In the genomic region with DNA sequence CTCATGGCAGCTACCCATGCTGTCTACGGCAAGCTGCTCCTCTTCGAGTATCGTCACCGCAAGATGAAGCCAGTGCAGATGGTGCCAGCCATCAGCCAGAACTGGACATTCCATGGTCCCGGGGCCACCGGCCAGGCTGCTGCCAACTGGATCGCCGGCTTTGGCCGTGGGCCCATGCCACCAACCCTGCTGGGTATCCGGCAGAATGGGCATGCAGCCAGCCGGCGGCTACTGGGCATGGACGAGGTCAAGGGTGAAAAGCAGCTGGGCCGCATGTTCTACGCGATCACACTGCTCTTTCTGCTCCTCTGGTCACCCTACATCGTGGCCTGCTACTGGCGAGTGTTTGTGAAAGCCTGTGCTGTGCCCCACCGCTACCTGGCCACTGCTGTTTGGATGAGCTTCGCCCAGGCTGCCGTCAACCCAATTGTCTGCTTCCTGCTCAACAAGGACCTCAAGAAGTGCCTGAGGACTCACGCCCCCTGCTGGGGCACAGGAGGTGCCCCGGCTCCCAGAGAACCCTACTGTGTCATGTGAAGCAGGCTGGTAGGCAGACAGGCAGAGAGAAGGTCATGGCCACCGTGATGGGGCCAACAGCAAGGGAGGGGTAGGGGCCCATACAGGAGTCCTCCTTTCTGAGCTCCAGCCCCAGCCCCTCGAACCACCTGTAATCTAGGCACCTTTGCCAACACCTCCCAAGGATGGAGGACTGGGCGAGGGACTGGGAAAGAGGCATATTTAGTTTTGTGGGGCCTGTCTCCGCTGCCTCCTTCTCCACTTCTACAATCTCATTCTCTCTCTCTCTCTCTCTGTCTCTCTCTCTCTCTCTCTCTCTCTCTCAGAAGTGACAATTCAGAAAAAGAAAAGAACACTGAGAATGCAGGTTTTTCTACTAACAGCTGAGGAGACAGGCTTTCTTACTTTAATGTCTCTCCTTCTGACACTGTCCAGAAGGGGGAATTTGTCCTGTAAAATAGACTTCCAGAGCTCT, we compare ENCODE assay signal across 27 cellular contexts. TPM values are rescaled to one million over a fixed set of nuclear protein-coding genes. Genes with fewer than 3 reads are reported as not detected.
DNase-seq lines count a peak whose midpoint lies in the region; ATAC-seq and TF ChIP-seq lines count a peak whose summit lies in the region.
"Had no signal": no experiment of that assay in that cellular context is flagged by ENCODE, and none has a peak within 500 bp of the region (broad histone marks: within the 10 kb centered on the region; RNA-seq: fewer than 3 reads in every experiment).

No MANE protein-coding gene starts in this region.

- H3K4me1 ChIP-seq in right cardiac atrium (ENCODE audit: control insufficient read depth, insufficient read depth, low read length) (no peaks in the 10 kb centered on the region), left ventricle myocardium inferior (peaks cover 2% of the 10 kb centered on the region), GM23338 (ENCODE audit: insufficient read depth) (peaks cover 10% of the 10 kb centered on the region), body of pancreas (peaks cover 2% of the 10 kb centered on the region)
- H3K4me1 ChIP-seq: adrenal gland had no signal

- H3K36me3 Mint-ChIP-seq in GM23338 (ENCODE audit: low read depth): no peaks in the 10 kb centered on the region
- peaks cover 8% of the 10 kb centered on the region for H3K36me3 Mint-ChIP-seq in nephron progenitor cell (ENCODE audit: low read depth)
- H3K36me3 Mint-ChIP-seq: brain, immature natural killer cell, memory B cell, WTC11 had no signal

- H3K9me3 Mint-ChIP-seq in GM23338: no peaks in the 10 kb centered on the region; the same call in 2 of the 3 replicates
- peaks cover 50% of the 10 kb centered on the region for H3K9me3 Mint-ChIP-seq in nephron progenitor cell
- H3K9me3 Mint-ChIP-seq: immature natural killer cell, WTC11 had no signal

- no peak for TF ChIP-seq POLR2A in body of pancreas (IDR thresholded peaks at IDR 0.05)

- TF ChIP-seq CTCF in left ventricle myocardium inferior (IDR thresholded peaks at IDR 0.05; ENCODE audit: borderline replicate concordance) (no peak), GM23338 (conservative IDR thresholded peaks at IDR 0.05; ENCODE audit: low read depth in 2 of 2) (peak; percentile 23 to 28; a peak in 3 of 4 replicates), body of pancreas (IDR thresholded peaks at IDR 0.05) (no peak), nephron progenitor cell (IDR thresholded peaks at IDR 0.05) (no peak)

- no peak overlapping the region for H3K4me2 ChIP-seq in GM23338
- H3K4me2 ChIP-seq: BLaER1 treated with 17β-estradiol and CSF1 and Interleukin-3, amounts not matched to agents 10 nM and 100 nM had no signal

- no peaks in the 10 kb centered on the region for H3K9me2 ChIP-seq in GM23338 (ENCODE audit: insufficient read depth)

- H4K20me1 ChIP-seq in GM23338 (replicated peaks; ENCODE audit: insufficient read depth): no peaks in the 10 kb centered on the region

- H3K27me3 Mint-ChIP-seq in GM23338 (ENCODE audit: insufficient read depth, low read depth, poor library complexity) (peaks cover 15% of the 10 kb centered on the region), nephron progenitor cell (ENCODE audit: low read depth, poor library complexity) (peaks cover 3% of the 10 kb centered on the region)
- H3K27me3 Mint-ChIP-seq: memory B cell had no signal

- no peak overlapping the region for H2AFZ ChIP-seq in GM23338

- H3K27ac Mint-ChIP-seq in GM23338 (no peak overlapping the region), nephron progenitor cell (no peak overlapping the region)
- H3K27ac Mint-ChIP-seq: stimulated activated effector memory CD8-positive, alpha-beta T cell treated with anti-CD3 and anti-CD28 coated beads, Interleukin-12 subunit alpha, Interleukin-12 subunit beta, amount 100 ng/mL, for 72 hours; WTC11 had no signal

- no peaks in the 10 kb centered on the region for H3K9me3 ChIP-seq in right cardiac atrium (ENCODE audit: control insufficient read depth, low read length)
- no peaks in the 10 kb centered on the region for H3K9me3 ChIP-seq in left ventricle myocardium inferior (replicated peaks)
- H3K9me3 ChIP-seq in body of pancreas: no peaks in the 10 kb centered on the region
- H3K9me3 ChIP-seq: adrenal gland, upper lobe of left lung had no signal

- 93% methylated on average over 27 of the region's 27 CpGs for WGBS in right cardiac atrium
- WGBS in body of pancreas, 2 donors: 88 to 100% methylated on average over 3 to 19 of the region's 27 CpGs

- H3K27me3 ChIP-seq in right cardiac atrium (ENCODE audit: control insufficient read depth, insufficient read depth) (no peaks in the 10 kb centered on the region), left ventricle myocardium inferior (ENCODE audit: low read depth) (no peaks in the 10 kb centered on the region), GM23338 (ENCODE audit: insufficient read depth) (peaks cover 8% of the 10 kb centered on the region; the same call in 1 of the 2 replicates), body of pancreas (no peaks in the 10 kb centered on the region)
- H3K27me3 ChIP-seq: adrenal gland, upper lobe of left lung had no signal

- no peaks in the 10 kb centered on the region for H3K79me2 ChIP-seq in GM23338 (replicated peaks; ENCODE audit: insufficient read depth)

- intact Hi-C loops in right cardiac atrium (cut with DNase I): no loop called here
- intact Hi-C loops in left ventricle myocardium inferior (cut with micrococcal nuclease): no loop called here
- intact Hi-C loops in body of pancreas (cut with DNase I): no loop called here

- H3K36me3 ChIP-seq in left ventricle myocardium inferior (no peaks in the 10 kb centered on the region), GM23338 (ENCODE audit: insufficient read depth) (no peaks in the 10 kb centered on the region), body of pancreas (replicated peaks in 1 of 2; ENCODE audit: insufficient read depth in 1 of 2, low read depth in 2 of 2) (no peaks in the 10 kb centered on the region)
- H3K36me3 ChIP-seq: adrenal gland; BLaER1 treated with 17β-estradiol and CSF1 and Interleukin-3, amounts not matched to agents 10 nM and 100 nM; upper lobe of left lung had no signal

- no peak overlapping the region for H3K4me3 Mint-ChIP-seq in GM23338
- no peak overlapping the region for H3K4me3 Mint-ChIP-seq in nephron progenitor cell
- H3K4me3 Mint-ChIP-seq: brain; immature natural killer cell; memory B cell; stimulated activated effector memory CD8-positive, alpha-beta T cell treated with anti-CD3 and anti-CD28 coated beads, Interleukin-12 subunit alpha, Interleukin-12 subunit beta, amount 100 ng/mL, for 72 hours; WTC11 had no signal

- H3K4me1 Mint-ChIP-seq in GM23338 (peaks cover 16% of the 10 kb centered on the region), nephron progenitor cell (peaks cover 33% of the 10 kb centered on the region)

- H3F3A ChIP-seq in GM23338 (replicated peaks; ENCODE audit: low read depth): no peaks in the 10 kb centered on the region; the same call in 1 of the 2 replicates

- H3K27ac ChIP-seq in right cardiac atrium (ENCODE audit: low read length) (no peak overlapping the region), left ventricle myocardium inferior (replicated peaks) (no peak overlapping the region), GM23338 (ENCODE audit: low read depth) (no peak overlapping the region), body of pancreas (no peak overlapping the region)
- H3K27ac ChIP-seq: adrenal gland; BLaER1 treated with 17β-estradiol and CSF1 and Interleukin-3, amounts not matched to agents 10 nM and 100 nM; upper lobe of left lung had no signal

- DNase-seq in right cardiac atrium (peak in 2 of 3 donors; percentile 46 to 64), left ventricle myocardium inferior (no peak), GM23338 (ENCODE audit: low spot score) (peak; percentile 14), RPMI8226 (peak; percentile 19), body of pancreas (no peak), nephron progenitor cell (no peak)
- DNase-seq: activated CD4-positive, alpha-beta T cell treated with anti-CD3 and anti-CD28 coated beads, Interleukin-2, amount 50 U/mL, for 48 hours; COR-L47; DMS79; dorsolateral prefrontal cortex; hypothalamus; KBM-7; NCI-H1436 treated with DMSO at 0.1 percent for 48 hours; SHP77; stimulated activated CD4-positive, alpha-beta T cell treated with anti-CD3 and anti-CD28 coated beads, Interleukin-4, amount 100 ng/mL, for 24 hours; SW 1271; T-helper 9 cell had no signal

- H3K4me3 ChIP-seq in right cardiac atrium (ENCODE audit: low read length) (no peak overlapping the region), left ventricle myocardium inferior (no peak overlapping the region), GM23338 (no peak overlapping the region), body of pancreas (no peak overlapping the region)
- H3K4me3 ChIP-seq: adrenal gland; BLaER1 treated with 17β-estradiol and CSF1 and Interleukin-3, amounts not matched to agents 10 nM and 100 nM; dorsolateral prefrontal cortex; upper lobe of left lung had no signal

- no peak for ATAC-seq in right cardiac atrium
- no peak for ATAC-seq in GM23338
- no peak for ATAC-seq in body of pancreas
- ATAC-seq in HG03135 (IDR thresholded peaks at IDR 0.05; ENCODE audit: unreplicated experiment): no peak
- ATAC-seq: sciatic nerve; stimulated activated effector memory CD8-positive, alpha-beta T cell treated with anti-CD3 and anti-CD28 coated beads, Interleukin-12 subunit alpha, Interleukin-12 subunit beta, amount 100 ng/mL, for 72 hours; WTC11 had no signal

RNA-seq across cellular contexts. Expression of a gene that starts 4.7 kb away (rescaled TPM):
- total RNA-seq in right cardiac atrium (10 to 100 TPM; 55.8 to 63.2 (median 59.3) TPM), left ventricle myocardium inferior (37.0 TPM), body of pancreas (10 to 100 TPM; 28.3 to 40.5 TPM)
- polyA plus RNA-seq in right cardiac atrium (66.6 TPM), GM23338 (2016; fragmentation: Nextera tagmentation; extraction: Ambion mirVana) (11.6 and 13.4 TPM in 2 replicates)
- total RNA-seq in GM23338 (2014; rRNA removed; shearing (Covaris generic)): 9.9 and 13.4 TPM in 2 replicates

RNA-seq across cellular contexts. Expression of a gene that starts 16.4 kb away (rescaled TPM):
- total RNA-seq in right cardiac atrium (1 to 10 TPM; 5.1 to 6.7 (median 5.6) TPM), left ventricle myocardium inferior (5.0 TPM), body of pancreas (10 to 100 TPM; 12.2 to 13.0 TPM)
- polyA plus RNA-seq in right cardiac atrium (4.4 TPM), GM23338 (2016; fragmentation: Nextera tagmentation; extraction: Ambion mirVana) (5.4 and 6.4 TPM in 2 replicates)
- total RNA-seq in GM23338 (2014; rRNA removed; shearing (Covaris generic)): 15.3 and 15.5 TPM in 2 replicates

RNA-seq across cellular contexts. Expression of a gene that starts 28.9 kb away (rescaled TPM):
- total RNA-seq in right cardiac atrium (1 to 10 TPM; 2.2 to 2.9 (median 2.5) TPM), left ventricle myocardium inferior (0.25 TPM), body of pancreas (under 1 TPM; 0.26 to 0.66 TPM)
- polyA plus RNA-seq in right cardiac atrium (1.00 TPM), GM23338 (2016; fragmentation: Nextera tagmentation; extraction: Ambion mirVana) (0.92 and 0.94 TPM in 2 replicates)
- total RNA-seq in GM23338 (2014; rRNA removed; shearing (Covaris generic)): 7.7 TPM in 2 replicates
- polyA plus RNA-seq: immature natural killer cell had no signal

Comparison
In these comparisons a context has a peak if more than half of its experiments do, and no peak if none do; other contexts are left out.
1. DNase-seq: peak in right cardiac atrium (2 of 3), GM23338 (single experiment) and RPMI8226 (single experiment); none in left ventricle myocardium inferior (single experiment), body of pancreas (0 of 4) and nephron progenitor cell (single experiment).
2. CTCF ChIP-seq: peak in GM23338 (2 of 2); none in left ventricle myocardium inferior (single experiment), body of pancreas (0 of 7) and nephron progenitor cell (single experiment).